13 cellular contexts compared by ENCODE assay signal in the genomic region with DNA sequence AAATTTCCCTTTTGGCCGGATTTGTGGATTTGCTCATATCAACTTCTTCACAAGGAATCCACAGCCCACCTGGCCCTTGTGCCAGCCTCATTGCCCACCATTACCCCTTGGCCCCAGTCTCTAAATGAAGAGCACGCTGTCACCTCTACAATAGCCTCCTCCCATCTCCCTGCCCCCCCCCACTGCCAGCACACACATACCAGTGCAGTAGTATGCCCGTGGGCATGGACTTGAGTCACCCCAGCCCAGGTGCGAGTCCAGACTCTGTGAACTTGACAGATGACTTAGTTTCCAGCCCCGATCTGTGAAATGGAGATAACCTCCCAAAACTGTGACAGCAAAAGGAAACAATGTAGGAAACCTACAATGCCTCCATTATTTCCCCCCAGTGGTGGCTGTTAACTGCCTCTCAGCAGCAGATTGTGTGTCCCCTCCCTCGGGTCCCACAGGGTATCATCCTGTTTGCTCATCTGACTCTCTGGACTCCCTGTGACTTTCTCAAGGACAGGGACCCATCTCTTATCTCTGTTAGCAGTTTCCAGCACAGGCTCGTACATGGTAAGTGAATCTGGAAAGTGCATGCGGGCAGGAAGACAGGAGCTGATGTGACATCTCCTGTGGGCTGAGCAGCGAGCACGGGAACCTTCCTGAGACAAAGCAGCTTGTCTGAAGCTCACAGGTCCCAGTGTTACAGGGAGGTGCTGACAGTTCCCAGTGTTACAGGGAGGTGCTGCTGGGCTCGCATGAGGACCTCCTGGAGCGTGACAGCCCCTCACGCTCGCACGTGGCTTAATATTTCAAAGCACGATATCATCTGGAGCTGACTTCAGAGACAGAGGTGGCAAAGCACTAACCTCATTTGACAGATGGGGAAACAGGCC. TPM values are rescaled to one million over a fixed set of nuclear protein-coding genes. Genes with fewer than 3 reads are reported as not detected.
DNase-seq lines count a peak whose midpoint lies in the region; ATAC-seq and TF ChIP-seq lines count a peak whose summit lies in the region.
"Had no signal": no experiment of that assay in that cellular context is flagged by ENCODE, and none has a peak within 500 bp of the region (broad histone marks: within the 10 kb centered on the region; RNA-seq: fewer than 3 reads in every experiment).

No MANE protein-coding gene starts in this region.

- H2BK12ac ChIP-seq in neuronal stem cell (ENCODE audit: low read length), result no peak overlapping the region

- H2BK15ac ChIP-seq in neuronal stem cell (ENCODE audit: low read length), result peak overlapping the region; percentile 35

- H3K14ac ChIP-seq in neuronal stem cell (ENCODE audit: low read length), result peak overlapping the region; percentile 27

- POLR2A ChIA-PET in CD8-positive, alpha-beta T cell (lab: Charles Lee), result interaction anchor here (0.6 kb wide), 1 partner anchor 470 kb away, joined by 4 read pairs; no protein-coding TSS in a partner anchor

- H3K79me1 ChIP-seq in neuronal stem cell (ENCODE audit: low read depth, low read length), result peaks cover 4% of the 10 kb centered on the region

- H3K4me1 ChIP-seq in CD8-positive, alpha-beta T cell (ENCODE audit: insufficient read depth, low read length), result peaks cover 52% of the 10 kb centered on the region
- H3K4me1 ChIP-seq in OCI-LY1 (ENCODE audit: insufficient read depth, low read length, severe bottlenecking) (peaks cover 94% of the 10 kb centered on the region), neuronal stem cell (ENCODE audit: control insufficient read depth in 2 of 2, insufficient read depth in 1 of 2, low read depth in 1 of 2, low read length in 2 of 2) (no peaks in the 10 kb centered on the region)

- no peak overlapping the region for H3K18ac ChIP-seq in neuronal stem cell (ENCODE audit: low read length)

- H3K4me3 ChIP-seq in CD8-positive, alpha-beta T cell (ENCODE audit: low read depth, low read length), result no peak overlapping the region
- H3K4me3 ChIP-seq in OCI-LY1 (ENCODE audit: low read depth, low read length, poor library complexity, severe bottlenecking), result no peak overlapping the region
- no peak overlapping the region for H3K4me3 ChIP-seq in neuronal stem cell (ENCODE audit: low read length in 2 of 2)
- H3K4me3 ChIP-seq: GM23338 had no signal

- H3K27ac ChIP-seq in CD8-positive, alpha-beta T cell (ENCODE audit: low read depth, low read length), result no peak overlapping the region
- H3K27ac ChIP-seq in OCI-LY1 (ENCODE audit: low read depth, low read length, poor library complexity, severe bottlenecking) (peak overlapping the region; percentile 98), neuronal stem cell (replicated peaks; ENCODE audit: low read length) (no peak overlapping the region)
- H3K27ac ChIP-seq: VCaP had no signal

- no CpG with 5 or more reads among the region's 16 CpGs for WGBS in neuronal stem cell (ENCODE audit: extremely low coverage in 2 of 2, insufficient read length in 2 of 2, insufficient replicate concordance in 1 of 2), 2 donors

- H4K8ac ChIP-seq in neuronal stem cell (ENCODE audit: low read depth, low read length), result no peak overlapping the region

- no peak for DNase-seq in CD8-positive, alpha-beta T cell
- DNase-seq in activated naive CD4-positive, alpha-beta T cell treated with anti-CD3 and anti-CD28 coated beads, Interleukin-2, amount 10 ng/mL, durations not matched to agents 7 days and 5 days, result peak; percentile 12
- no peak for DNase-seq in neuronal stem cell (ENCODE audit: low spot score)
- DNase-seq in NCI-H2171 treated with DMSO at 0.1 percent for 48 hours (lab: John Stamatoyannopoulos, UW), result no peak
- no peak for DNase-seq in NCI-H345 (lab: John Stamatoyannopoulos, UW)
- DNase-seq in OCI-M2 (lab: John Stamatoyannopoulos, UW; ENCODE audit: unreplicated experiment), result no peak
- DNase-seq: dermis blood vessel endothelial cell, KBM-7, NCI-H2081 treated with DMSO at 0.1 percent for 48 hours had no signal

- H4K91ac ChIP-seq in neuronal stem cell (ENCODE audit: low read depth, low read length, poor library complexity), result no peak overlapping the region

- no peaks in the 10 kb centered on the region for H3K9me2 ChIP-seq in OCI-LY1 (ENCODE audit: low read depth, low read length)

- no peaks in the 10 kb centered on the region for H3K79me2 ChIP-seq in OCI-LY1 (ENCODE audit: insufficient read depth, low read length)

- H3K4ac ChIP-seq in neuronal stem cell (ENCODE audit: low read length), result no peak overlapping the region

- H3K9me3 ChIP-seq in CD8-positive, alpha-beta T cell (ENCODE audit: low read length), result no peaks in the 10 kb centered on the region
- H3K9me3 ChIP-seq in OCI-LY1 (ENCODE audit: low read length), result no peaks in the 10 kb centered on the region
- peaks cover 4 to 5% of the 10 kb centered on the region in 2 donors for H3K9me3 ChIP-seq in neuronal stem cell (replicated peaks in 1 of 2; ENCODE audit: control insufficient read depth in 2 of 2, insufficient read depth in 1 of 2, low read depth in 1 of 2, low read length in 2 of 2)

- no peak overlapping the region for H3K4me3 Mint-ChIP-seq in CD8-positive, alpha-beta T cell
- H3K4me3 Mint-ChIP-seq in activated naive CD4-positive, alpha-beta T cell treated with anti-CD3 and anti-CD28 coated beads, Interleukin-2, amount 10 ng/mL, durations not matched to agents 7 days and 5 days, result no peak overlapping the region
- H3K4me3 Mint-ChIP-seq: GM23338 had no signal

- TF ChIP-seq CTCF in CD8-positive, alpha-beta T cell (IDR thresholded peaks at IDR 0.05), result no peak
- TF ChIP-seq CTCF in OCI-LY1 (IDR thresholded peaks at IDR 0.05; ENCODE audit: low read length), result no peak

- no peaks in the 10 kb centered on the region for H3K27me3 ChIP-seq in CD8-positive, alpha-beta T cell (ENCODE audit: insufficient read depth, low read length)
- H3K27me3 ChIP-seq in OCI-LY1 (ENCODE audit: insufficient read depth, low read length) (no peaks in the 10 kb centered on the region), neuronal stem cell (ENCODE audit: control insufficient read depth in 3 of 3, insufficient read depth in 3 of 3, low read depth in 1 of 3, low read length in 3 of 3) (peaks cover 0 to 71% (median 8%) of the 10 kb centered on the region in 3 experiments)

- CTCF ChIA-PET in CD8-positive, alpha-beta T cell (lab: Charles Lee), result interaction anchor here (0.8 to 1.7 kb wide), 3 partner anchors 21 to 86 kb away, joined by 3 to 5 read pairs (median 4); no protein-coding TSS in a partner anchor
- CTCF ChIA-PET in activated naive CD4-positive, alpha-beta T cell treated with anti-CD3 and anti-CD28 coated beads, Interleukin-2, amount 10 ng/mL, durations not matched to agents 7 days and 5 days (lab: Charles Lee), result interaction anchor here (0.9 to 7.7 kb wide), 4 partner anchors 22 to 86 kb away, joined by 3 to 68 read pairs (median 3); a partner anchor contains a TSS

- H2AFZ ChIP-seq in OCI-LY1 (ENCODE audit: low read length) (no peak overlapping the region), neuronal stem cell (ENCODE audit: low read length) (no peak overlapping the region)
- H2AFZ ChIP-seq: GM23338 had no signal

- H3F3A ChIP-seq in OCI-LY1 (ENCODE audit: insufficient read depth, low read length), result 0 out of 2 replicates have a peak, but pooled peaks cover 5% of the 10 kb centered on the region

- H3K9me3 Mint-ChIP-seq in CD8-positive, alpha-beta T cell, result peaks cover under 1% of the 10 kb centered on the region
- peaks cover 1% of the 10 kb centered on the region for H3K9me3 Mint-ChIP-seq in activated naive CD4-positive, alpha-beta T cell treated with anti-CD3 and anti-CD28 coated beads, Interleukin-2, amount 10 ng/mL, durations not matched to agents 7 days and 5 days

- peaks cover 8% of the 10 kb centered on the region for H3K36me3 Mint-ChIP-seq in CD8-positive, alpha-beta T cell
- peaks cover 62% of the 10 kb centered on the region for H3K36me3 Mint-ChIP-seq in activated naive CD4-positive, alpha-beta T cell treated with anti-CD3 and anti-CD28 coated beads, Interleukin-2, amount 10 ng/mL, durations not matched to agents 7 days and 5 days

- H3K4me2 ChIP-seq in OCI-LY1 (ENCODE audit: low read length) (peak overlapping the region; percentile 96; the same call in 1 of the 2 replicates), neuronal stem cell (ENCODE audit: insufficient read depth, low read length, poor library complexity, severe bottlenecking) (no peak overlapping the region)
- H3K4me2 ChIP-seq: GM23338 had no signal

- no peaks in the 10 kb centered on the region for H4K20me1 ChIP-seq in OCI-LY1 (ENCODE audit: insufficient read depth, low read length)

- H3K23ac ChIP-seq in neuronal stem cell (ENCODE audit: low read depth, low read length, poor library complexity), result no peak overlapping the region

- ATAC-seq in CD8-positive, alpha-beta T cell, result no peak
- no peak for ATAC-seq in GM21528 (IDR thresholded peaks at IDR 0.05; ENCODE audit: low FRiP score, unreplicated experiment)
- ATAC-seq: GM23338 had no signal

- no peak overlapping the region for H2BK5ac ChIP-seq in neuronal stem cell (ENCODE audit: low read length)

- H3K36me3 ChIP-seq in CD8-positive, alpha-beta T cell (ENCODE audit: insufficient read depth, low read length), result no peaks in the 10 kb centered on the region
- H3K36me3 ChIP-seq in OCI-LY1 (ENCODE audit: insufficient read depth, low read length), result peaks cover 4% of the 10 kb centered on the region
- H3K36me3 ChIP-seq in neuronal stem cell (replicated peaks in 1 of 2; ENCODE audit: control insufficient read depth in 2 of 2, insufficient read depth in 2 of 2, low read length in 2 of 2), result peaks cover 0 to 2% of the 10 kb centered on the region in 2 donors

- no peaks in the 10 kb centered on the region for H3K27me3 Mint-ChIP-seq in CD8-positive, alpha-beta T cell (ENCODE audit: low read depth)
- H3K27me3 Mint-ChIP-seq in activated naive CD4-positive, alpha-beta T cell treated with anti-CD3 and anti-CD28 coated beads, Interleukin-2, amount 10 ng/mL, durations not matched to agents 7 days and 5 days, result no peaks in the 10 kb centered on the region

- peak overlapping the region; percentile 79 for H3K27ac Mint-ChIP-seq in CD8-positive, alpha-beta T cell
- peak overlapping the region; percentile 42 for H3K27ac Mint-ChIP-seq in activated naive CD4-positive, alpha-beta T cell treated with anti-CD3 and anti-CD28 coated beads, Interleukin-2, amount 10 ng/mL, durations not matched to agents 7 days and 5 days
- H3K27ac Mint-ChIP-seq: GM23338 had no signal

- H3K4me1 Mint-ChIP-seq in CD8-positive, alpha-beta T cell (ENCODE audit: low read depth), result peaks cover 71% of the 10 kb centered on the region
- peaks cover 74% of the 10 kb centered on the region for H3K4me1 Mint-ChIP-seq in activated naive CD4-positive, alpha-beta T cell treated with anti-CD3 and anti-CD28 coated beads, Interleukin-2, amount 10 ng/mL, durations not matched to agents 7 days and 5 days

- intact Hi-C loops in CD8-positive, alpha-beta T cell (cut with DNase I, micrococcal nuclease), result loop anchor here in 1 of 2 experiments (10.0 kb wide), 1 partner anchor 863 kb away; a partner anchor contains a TSS

- no peak overlapping the region for H2BK120ac ChIP-seq in neuronal stem cell (ENCODE audit: low read depth, low read length)

- peak overlapping the region; percentile 38 for H2AK5ac ChIP-seq in neuronal stem cell (ENCODE audit: low read depth, low read length)

- H3K9ac ChIP-seq in OCI-LY1 (ENCODE audit: low read length), result peak overlapping the region; percentile 49; the same call in 1 of the 2 replicates
- no peak overlapping the region for H3K9ac ChIP-seq in neuronal stem cell (ENCODE audit: low read depth, low read length, poor library complexity)

RNA-seq across cellular contexts. Expression of a gene that starts 4.2 kb away (rescaled TPM):
- 10 to 100 TPM; 21.3 to 23.5 TPM for total RNA-seq in CD8-positive, alpha-beta T cell
- polyA plus RNA-seq in neuronal stem cell (2013, experiment 1 of 2), result 14.5 TPM
- polyA plus RNA-seq in neuronal stem cell (2013, experiment 2 of 2), result 14.5 TPM

RNA-seq across cellular contexts. Expression of a gene that starts 25.3 kb away (rescaled TPM):
- total RNA-seq in CD8-positive, alpha-beta T cell, result 1 to 10 TPM; 3.1 to 3.2 TPM
- polyA plus RNA-seq in neuronal stem cell (2013, experiment 1 of 2), result 43.4 TPM
- 44.2 TPM for polyA plus RNA-seq in neuronal stem cell (2013, experiment 2 of 2)
